In genomic region chr14:56579345-56580316, GRCh38 we compare ENCODE assay signal across 8 cellular contexts. TPM values are rescaled to one million over a fixed set of nuclear protein-coding genes. Genes with fewer than 3 reads are reported as not detected.
DNase-seq lines count a peak whose midpoint lies in the region; ATAC-seq and TF ChIP-seq lines count a peak whose summit lies in the region.

TSS of gene TMEM260 (plus strand) at chr14:56579798. CDS start at chr14:56579915, 117 bp downstream.

- DNase-seq in DMS79 (lab: John Stamatoyannopoulos, UW) (peak; percentile 83), PC-3 (peak; percentile 98)
- DNase-seq in Jurkat, Clone E6-1 (ENCODE audit: low read depth, low spot score): peak; percentile 88
- peak; percentile 95 for DNase-seq in activated T-cell treated with anti-CD3 and anti-CD28 coated beads, Interleukin-2, amount 50 U/mL, for 24 hours
- peak; percentile 83 for DNase-seq in stimulated activated CD8-positive, alpha-beta memory T cell treated with anti-CD3 and anti-CD28 coated beads, Interleukin-7, amount 100 ng/mL, for 24 hours (ENCODE audit: low read depth)

- intact Hi-C loops in PC-3 (cut with micrococcal nuclease): loop anchor here (5.0 to 10.0 kb wide), 3 partner anchors 715 to 1515 kb away; partner anchors contain the start of gene NAA30

- no peaks in the 10 kb centered on the region for H3K36me3 ChIP-seq in PC-3 (ENCODE audit: low read depth, low read length)
- H3K36me3 ChIP-seq in muscle layer of colon (ENCODE audit: insufficient read depth, low read length): no peaks in the 10 kb centered on the region

- peaks cover 18% of the 10 kb centered on the region; the same call in 1 of the 2 replicates for H4K20me1 ChIP-seq in PC-3 (ENCODE audit: low read length)

- TF ChIP-seq CTCF in PC-3 (conservative IDR thresholded peaks at IDR 0.05; ENCODE audit: low read depth, low read length): peak; percentile 98

- peaks cover 9% of the 10 kb centered on the region for H3K36me3 Mint-ChIP-seq in activated T-cell treated with anti-CD3 and anti-CD28 coated beads, Interleukin-2, amount 50 U/mL, for 24 hours (ENCODE audit: low read depth)

- H3K4me3 ChIP-seq in Jurkat, Clone E6-1 (ENCODE audit: low read length): peak within 1 kb of the TSS; percentile 93
- H3K4me3 ChIP-seq in PC-3 (ENCODE audit: low read length): peak within 1 kb of the TSS; percentile 81
- H3K4me3 ChIP-seq in muscle layer of colon (ENCODE audit: low read depth in 1 of 2, low read length in 2 of 2): peak within 1 kb of the TSS; percentile 91 to 97

- H3K4me2 ChIP-seq in PC-3 (ENCODE audit: low read length): peak within 1 kb of the TSS; percentile 88

- H3K27ac ChIP-seq in PC-3 (ENCODE audit: low read length): peak within 1 kb of the TSS; percentile 61
- peak within 1 kb of the TSS; percentile 81 for H3K27ac ChIP-seq in muscle layer of colon (ENCODE audit: low read depth, low read length)

- H3K4me1 ChIP-seq in PC-3 (ENCODE audit: insufficient read depth, low read length) (peaks cover 42% of the 10 kb centered on the region), muscle layer of colon (ENCODE audit: insufficient read depth, low read length) (peaks cover 20% of the 10 kb centered on the region)

- H3K9me3 Mint-ChIP-seq in activated T-cell treated with anti-CD3 and anti-CD28 coated beads, Interleukin-2, amount 50 U/mL, for 24 hours: no peaks in the 10 kb centered on the region

- POLR2A ChIA-PET in PC-3 (lab: Charles Lee; ENCODE audit: unreplicated experiment): interaction anchor here (0.6 kb wide), 2 partner anchors 689 to 770 kb away, joined by 3 read pairs; partner anchors contain the start of genes AP5M1 and EXOC5

- H2AFZ ChIP-seq in PC-3 (ENCODE audit: low read length): peak within 1 kb of the TSS; percentile 98

- no peaks in the 10 kb centered on the region for H3K27me3 Mint-ChIP-seq in activated T-cell treated with anti-CD3 and anti-CD28 coated beads, Interleukin-2, amount 50 U/mL, for 24 hours

- H3F3A ChIP-seq in PC-3 (ENCODE audit: low read length, unreplicated experiment): peaks cover 3% of the 10 kb centered on the region

- H3K79me2 ChIP-seq in PC-3 (ENCODE audit: low read length): peaks cover 40% of the 10 kb centered on the region

- H3K9me3 ChIP-seq in PC-3 (ENCODE audit: low read length) (no peaks in the 10 kb centered on the region), muscle layer of colon (ENCODE audit: low read length) (no peaks in the 10 kb centered on the region)

- no peaks in the 10 kb centered on the region for H3K9me2 ChIP-seq in PC-3 (replicated peaks; ENCODE audit: low read length)

- H3K27me3 ChIP-seq in PC-3 (ENCODE audit: low read length) (peaks cover 28% of the 10 kb centered on the region; the same call in 1 of the 2 replicates), muscle layer of colon (ENCODE audit: control insufficient read depth in 1 of 2, insufficient read depth in 2 of 2, low read length in 2 of 2) (no peaks in the 10 kb centered on the region)

- H3K9ac ChIP-seq in PC-3 (ENCODE audit: low read length): peak within 1 kb of the TSS; percentile 87
- H3K9ac ChIP-seq in muscle layer of colon (ENCODE audit: low read length): peak within 1 kb of the TSS; percentile 85

- CTCF ChIA-PET in PC-3 (lab: Charles Lee): interaction anchor here (0.6 to 1.0 kb wide), 3 partner anchors 16 to 188 kb away, joined by 3 to 4 read pairs (median 4); no protein-coding TSS in a partner anchor

- ATAC-seq in GM21619 (IDR thresholded peaks at IDR 0.05; ENCODE audit: unreplicated experiment): peak; percentile 88
- peak; percentile 78 for ATAC-seq in PC-3
- peak; percentile 97 for ATAC-seq in esophagus mucosa

- BruUV-seq in PC-3 (replicated peaks; lab: Mats Ljungman, UMichigan): no TSS peak

- peak within 1 kb of the TSS; percentile 87 for H3K4me3 Mint-ChIP-seq in activated T-cell treated with anti-CD3 and anti-CD28 coated beads, Interleukin-2, amount 50 U/mL, for 24 hours

- H3K27ac Mint-ChIP-seq in activated T-cell treated with anti-CD3 and anti-CD28 coated beads, Interleukin-2, amount 50 U/mL, for 24 hours: peak within 1 kb of the TSS; percentile 99

- peaks cover 40% of the 10 kb centered on the region for H3K4me1 Mint-ChIP-seq in activated T-cell treated with anti-CD3 and anti-CD28 coated beads, Interleukin-2, amount 50 U/mL, for 24 hours (ENCODE audit: low read depth)

RNA-seq across cellular contexts. Expression of gene TMEM260, which starts in this region (rescaled TPM):
- 8.7 TPM for polyA plus RNA-seq in Jurkat, Clone E6-1 (2012; ENCODE audit: insufficient read depth, insufficient read length)
- total RNA-seq in PC-3 (2014; rRNA removed): 17.8 and 28.6 TPM in 2 replicates
- total RNA-seq in esophagus mucosa: 8.9 TPM

Comparison
In these comparisons a context has a peak if more than half of its experiments do, and no peak if none do; other contexts are left out.
1. Peak in every context shown above with its lines: DNase-seq, ATAC-seq, H3K4me3 ChIP-seq and H3K27ac ChIP-seq.